ENCODE assay signal across 8 cellular contexts in genomic region chr1:8351693-8352470, GRCh38. TPM values are rescaled to one million over a fixed set of nuclear protein-coding genes. Genes with fewer than 3 reads are reported as not detected.
DNase-seq lines count a peak whose midpoint lies in the region; ATAC-seq, FAIRE-seq and TF ChIP-seq lines count a peak whose summit lies in the region.

No MANE protein-coding gene starts in this region.

- no peak for DNase-seq in CD14-positive monocyte (ENCODE audit: low spot score)
- peak; percentile 40 for DNase-seq in HT-29 (ENCODE audit: low spot score)
- no peak for DNase-seq in GM12878 (ENCODE audit: low read depth, low spot score)
- DNase-seq in mesendoderm = peak; percentile 68
- DNase-seq in GOT3 (lab: John Stamatoyannopoulos, UW) = no peak
- DNase-seq in SW480 (ENCODE audit: low spot score) = no peak
- DNase-seq in NCI-H2081 (lab: John Stamatoyannopoulos, UW) = no peak

- no peak overlapping the region for H3K4ac ChIP-seq in mesendoderm (ENCODE audit: low read depth, low read length)

- 85% methylated on average over 13 of the region's 13 CpGs for WGBS in GM12878 (ENCODE audit: insufficient coverage, insufficient replicate concordance, low lambda C conversion rate, missing lambda C conversion rate)
- WGBS in mesendoderm (ENCODE audit: extremely low coverage, insufficient coverage, low lambda C conversion rate) = no CpG with 5 or more reads among the region's 13 CpGs

- no peak overlapping the region for H3K4me3 Mint-ChIP-seq in CD14-positive monocyte

- POLR2A ChIA-PET in GM12878 (lab: Charles Lee) = no interaction called here

- RAD21 ChIA-PET in GM12878 (lab: Charles Lee; ENCODE audit: unreplicated experiment) = interaction anchor here (1.3 to 3.1 kb wide), 2 partner anchors 337 to 375 kb away, joined by 3 to 20 read pairs; no protein-coding TSS in a partner anchor

- no peak overlapping the region for H3K23ac ChIP-seq in mesendoderm (ENCODE audit: low read length)

- H3K4me3 ChIP-seq in GM12878 (no peak overlapping the region), mesendoderm (ENCODE audit: low read length) (no peak overlapping the region)

- H4K5ac ChIP-seq in mesendoderm (ENCODE audit: low read length) = no peak overlapping the region

- in situ Hi-C loops in GM12878 (cut with MboI) = no loop called here

- TF ChIP-seq CTCF in CD14-positive monocyte (IDR thresholded peaks at IDR 0.05) (peak; percentile 64), GM12878 (IDR thresholded peaks at IDR 0.05 in 2 of 3, conservative IDR thresholded peaks at IDR 0.05 in 1 of 3; ENCODE audit: control insufficient read depth in 2 of 3, extremely low read depth in 1 of 3, insufficient read depth in 1 of 3, low read depth in 3 of 3, low read length in 3 of 3) (peak; percentile 26 to 58 (median 46); a peak in 4 of 6 replicates)

- intact Hi-C loops in CD14-positive monocyte (cut with micrococcal nuclease) (no loop called here), GM12878 (cut with micrococcal nuclease; ENCODE audit: unreplicated experiment) (no loop called here)

- CTCF ChIA-PET in GM12878 (lab: Yijun Ruan, JAX) = interaction anchor here (1.0 to 3.6 kb wide), 10 partner anchors 320 to 510 kb away, joined by 3 to 76 read pairs (median 7); no protein-coding TSS in a partner anchor

- TF ChIP-seq RAD21 in GM12878 (IDR thresholded peaks at IDR 0.05; ENCODE audit: insufficient read depth, low read depth, low read length) = 0 out of 2 replicates have a peak, but pooled peaks have one; percentile 17

- H3K79me2 ChIP-seq in GM12878 (ENCODE audit: control insufficient read depth, insufficient read depth, low read length) (no peaks in the 10 kb centered on the region), mesendoderm (ENCODE audit: control insufficient read depth, insufficient read depth, low read length) (no peaks in the 10 kb centered on the region)

- H3K36me3 Mint-ChIP-seq in CD14-positive monocyte = peaks cover 41 to 42% of the 10 kb centered on the region in 2 donors

- H3K9me3 ChIP-seq in GM12878 (replicated peaks; ENCODE audit: control insufficient read depth, insufficient read depth, low read length) = no peaks in the 10 kb centered on the region

- H3K36me3 ChIP-seq in GM12878 (ENCODE audit: control insufficient read depth in 2 of 2, insufficient read depth in 2 of 2, low read length in 1 of 2) = peaks cover 8 to 21% of the 10 kb centered on the region in 2 experiments
- peaks cover 4% of the 10 kb centered on the region for H3K36me3 ChIP-seq in mesendoderm (ENCODE audit: control insufficient read depth, insufficient read depth, low read length)

- no peak overlapping the region for H4K8ac ChIP-seq in mesendoderm (ENCODE audit: low read depth, low read length)

- no peak overlapping the region for H2AFZ ChIP-seq in GM12878 (ENCODE audit: control insufficient read depth, low read depth, low read length)

- H3K27me3 ChIP-seq in GM12878 (replicated peaks in 1 of 2; ENCODE audit: control insufficient read depth in 2 of 2, insufficient read depth in 2 of 2, low read length in 1 of 2) (no peaks in the 10 kb centered on the region), mesendoderm (ENCODE audit: insufficient read depth, low read length, poor library complexity) (no peaks in the 10 kb centered on the region)

- H3K4me1 ChIP-seq in GM12878 (ENCODE audit: control insufficient read depth, insufficient read depth, low read length) (no peaks in the 10 kb centered on the region), mesendoderm (ENCODE audit: control insufficient read depth, low read depth, low read length) (no peaks in the 10 kb centered on the region)

- no peaks in the 10 kb centered on the region for H3K9me3 Mint-ChIP-seq in CD14-positive monocyte

- H2AK5ac ChIP-seq in mesendoderm (ENCODE audit: low read length) = no peak overlapping the region

- H2BK15ac ChIP-seq in mesendoderm (replicated peaks; ENCODE audit: low read depth) = no peak overlapping the region

- no peak overlapping the region for H3K4me2 ChIP-seq in GM12878 (ENCODE audit: control insufficient read depth, insufficient read depth)
- H3K4me2 ChIP-seq in mesendoderm (ENCODE audit: low read length) = no peak overlapping the region

- no peaks in the 10 kb centered on the region for H4K20me1 ChIP-seq in GM12878 (ENCODE audit: control insufficient read depth, insufficient read depth)

- no peak overlapping the region for H2BK5ac ChIP-seq in mesendoderm (ENCODE audit: low read length)

- H3K4me1 Mint-ChIP-seq in CD14-positive monocyte = peaks cover 2% of the 10 kb centered on the region

- TF ChIP-seq POLR2A in GM12878 (IDR thresholded peaks at IDR 0.05; ENCODE audit: low read depth, low read length) = no peak; the same call in 1 of the 2 replicates

- H3K56ac ChIP-seq in mesendoderm (ENCODE audit: low read length) = no peak overlapping the region

- no peak overlapping the region for H3K9ac ChIP-seq in GM12878 (ENCODE audit: control insufficient read depth, insufficient read depth, low read length)
- H3K9ac ChIP-seq in mesendoderm (ENCODE audit: low read length) = no peak overlapping the region

- H3K27me3 Mint-ChIP-seq in CD14-positive monocyte (ENCODE audit: low read depth in 3 of 3) = peaks cover 0 to 8% (median 7%) of the 10 kb centered on the region in 3 donors

- SMC1A ChIA-PET in GM12878 (lab: Charles Lee; ENCODE audit: uncharacterized antibody, unreplicated experiment) = interaction anchor here (1.2 to 3.9 kb wide), 2 partner anchors 35 to 337 kb away, joined by 3 to 16 read pairs; no protein-coding TSS in a partner anchor

- no peak for FAIRE-seq in GM12878 (lab: Jason Lieb, UNC)

- peak overlapping the region in 2 of 7 donors; percentile 6 to 24 for H3K27ac Mint-ChIP-seq in CD14-positive monocyte

- H3K18ac ChIP-seq in mesendoderm (ENCODE audit: low read length) = no peak overlapping the region

- TF ChIP-seq EP300 in GM12878 (IDR thresholded peaks at IDR 0.05; ENCODE audit: borderline replicate concordance in 1 of 2, control insufficient read depth in 1 of 2, low read depth in 2 of 2, low read length in 2 of 2) = no peak

- H2BK120ac ChIP-seq in mesendoderm (ENCODE audit: low read depth, low read length) = no peak overlapping the region

- peak; percentile 40 for ATAC-seq in GM12878
- no peak for ATAC-seq in GM21423 (IDR thresholded peaks at IDR 0.05; ENCODE audit: unreplicated experiment)

- no peaks in the 10 kb centered on the region for H3K79me1 ChIP-seq in mesendoderm (ENCODE audit: low read length)

- no TSS peak for BruUV-seq in GM12878 (replicated peaks; lab: Mats Ljungman, UMichigan)

- H3K27ac ChIP-seq in GM12878 (ENCODE audit: control insufficient read depth, insufficient read depth) (no peak overlapping the region), mesendoderm (ENCODE audit: low read depth, low read length) (no peak overlapping the region)

TF ChIP-seq in GM12878, 131 proteins besides CTCF, POLR2A, EP300 and RAD21:
- TF ChIP-seq NR2C1 (IDR thresholded peaks at IDR 0.05) (no peak), SMC3 (IDR thresholded peaks at IDR 0.05; ENCODE audit: borderline replicate concordance, low read length) (peak; percentile 30; the same call in 1 of the 2 replicates), ZSCAN29 (IDR thresholded peaks at IDR 0.05) (no peak)

RNA-seq across cellular contexts. Expression of gene SLC45A1, which starts 34.0 kb away (rescaled TPM):
- polyA plus RNA-seq in CD14-positive monocyte (not detected), GM12878 (2011; rRNA removed) (not detected in 2 replicates), GM12878 (2014; fragmentation: Illumina TruSeq; extraction: Trizol) (0.07 TPM in 1 of 2 replicates, not detected in the other), GM12878 (2014; fragmentation: Nextera tagmentation; extraction: Ambion mirVana) (not detected), GM12878 (2014; rRNA removed) (0.23 and 0.47 TPM in 2 replicates), GM12878 (2016; fragmentation: Nextera tagmentation; extraction: Ambion mirVana) (under 1 TPM in 1 of 2 experiments, not detected in 1; 0.09 TPM)
- not detected in 2 replicates for total RNA-seq in HT-29 (2014; rRNA removed; shearing (Covaris generic))
- 0.48 TPM in 1 of 2 replicates, not detected in the other for total RNA-seq in GM12878 (2013; cell fraction: nucleolus; rRNA removed)
- total RNA-seq in GM12878 (2014; rRNA removed) (0.16 TPM in 1 of 2 replicates, not detected in the other), GM12878 (2014; rRNA removed; fragmentation: Illumina TruSeq; extraction: Trizol) (not detected in 2 replicates), GM12878 (2021) (0.18 and 0.29 TPM in 2 replicates)
- polyA plus RNA-seq in GM12878 (2011; ENCODE audit: low read depth) = not detected
- polyA plus RNA-seq in GM12878 (2011; cell fraction: cytosol; rRNA removed) = 0.02 TPM in 1 of 2 replicates, not detected in the other
- polyA plus RNA-seq in GM12878 (2011; cell fraction: nucleus; rRNA removed) = not detected in 2 replicates
- polyA plus RNA-seq in GM12878 (2012) = 0.12 and 0.13 TPM in 2 replicates
- polyA minus RNA-seq in GM12878 (2011; rRNA and poly(A)+ RNA removed) = not detected in 2 replicates
- polyA minus RNA-seq in GM12878 (2011; cell fraction: cytosol; rRNA and poly(A)+ RNA removed) = not detected in 2 replicates
- polyA minus RNA-seq in GM12878 (2011; cell fraction: nucleus; rRNA and poly(A)+ RNA removed) = not detected in 2 replicates
- polyA plus RNA-seq in mesendoderm (2013, experiment 1 of 2) = 0.07 TPM
- polyA plus RNA-seq in mesendoderm (2013, experiment 2 of 2) = 0.11 TPM

Comparison
In these comparisons a context has a peak if more than half of its experiments do, and no peak if none do; other contexts are left out.
1. DNase-seq: peak in HT-29 (single experiment) and mesendoderm (single experiment); none in CD14-positive monocyte (single experiment), GM12878 (single experiment), GOT3 (single experiment), SW480 (single experiment) and NCI-H2081 (0 of 2).